ENCODE assay signal across 22 cellular contexts in the genomic region with DNA sequence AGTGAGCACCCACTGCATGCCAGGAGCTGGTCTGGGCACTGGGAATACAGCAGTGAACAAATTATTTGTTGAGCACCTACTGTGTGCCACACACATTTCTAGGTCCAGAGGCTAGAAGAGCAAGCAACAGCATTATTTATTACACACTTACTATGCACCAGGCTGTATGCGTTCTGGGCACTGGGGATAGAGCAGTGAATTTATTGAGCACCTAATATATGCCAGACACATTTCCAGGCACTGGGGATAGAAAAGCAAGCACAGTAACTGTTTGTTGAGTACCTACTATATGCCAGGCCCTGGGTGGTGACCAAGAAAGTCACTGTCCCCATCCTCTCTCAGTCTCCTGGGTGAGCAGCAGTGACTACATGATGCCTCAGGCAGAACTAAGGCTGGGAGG.
A peak's percentile ranks its signal among the peaks of the same experiment; 100 is the strongest.
DNase-seq lines count a peak whose midpoint lies in the region; ATAC-seq, FAIRE-seq and TF ChIP-seq lines count a peak whose summit lies in the region.
"Had no signal": no experiment of that assay in that cellular context is flagged by ENCODE, and none has a peak within 500 bp of the region (broad histone marks: within the 10 kb centered on the region; RNA-seq: fewer than 3 reads in every experiment).

No MANE protein-coding gene starts in this region.

- in situ Hi-C loops in Panc1 (cut with HindIII; ENCODE audit: low pct_unique_long_range_greater_than_20kb, low sequenced_read_pairs) = no loop called here

- no peak for TF ChIP-seq CTCF in Panc1 (IDR thresholded peaks at IDR 0.05)
- no peak for TF ChIP-seq CTCF in dorsolateral prefrontal cortex (IDR thresholded peaks at IDR 0.05 in 54 of 56, conservative IDR thresholded peaks at IDR 0.05 in 2 of 56; ENCODE audit: low read depth in 1 of 56, partially characterized antibody in 56 of 56)
- TF ChIP-seq CTCF in nephron (IDR thresholded peaks at IDR 0.05; ENCODE audit: unreplicated experiment in 3 of 3) = no peak
- no peak for TF ChIP-seq CTCF in D721Med (IDR thresholded peaks at IDR 0.05; ENCODE audit: insufficient read depth, missing control alignments)
- TF ChIP-seq CTCF in chondrocyte (IDR thresholded peaks at IDR 0.05) = no peak

- H3K27ac ChIP-seq in Panc1 (ENCODE audit: low read length) (peak overlapping the region; percentile 6; the same call in 1 of the 2 replicates), dorsolateral prefrontal cortex (peak overlapping the region; percentile 40 to 95 (median 88)), stomach smooth muscle (ENCODE audit: low read length) (peak overlapping the region; percentile 79)
- H3K27ac ChIP-seq: KMS-11 had no signal

- FAIRE-seq in D721Med (lab: Jason Lieb, UNC) = no peak
- FAIRE-seq: A204.1, GM12892, GM18507, H54, HepG2 had no signal

- DNase-seq in Panc1 (ENCODE audit: low read depth, low spot score) (no peak), dorsolateral prefrontal cortex (no peak), kidney glomerular epithelial cell (lab: John Stamatoyannopoulos, UW) (no peak), D721Med (ENCODE audit: insufficient read length, low spot score) (no peak), NCI-H187 (lab: John Stamatoyannopoulos, UW) (no peak), chondrocyte (ENCODE audit: low spot score) (no peak)
- DNase-seq: CD4-positive, alpha-beta T cell; DMS79; HFFc6; NCI-H187 treated with DMSO at 0.1 percent for 48 hours; NCI-H2227 treated with DMSO at 0.1 percent for 48 hours; NCI-H510A treated with DMSO at 0.1 percent for 48 hours; SIG-M5 had no signal

- H3K4me1 ChIP-seq in Panc1 (ENCODE audit: control insufficient read depth, insufficient read depth, low read length) (peaks cover 33% of the 10 kb centered on the region), stomach smooth muscle (ENCODE audit: control insufficient read depth, insufficient read depth, low read length) (peaks cover 37% of the 10 kb centered on the region)

- no peak overlapping the region for H3K9ac ChIP-seq in stomach smooth muscle (ENCODE audit: low read length in 2 of 2)
- H3K9ac ChIP-seq: KMS-11 had no signal

- H3K36me3 Mint-ChIP-seq in nephron (ENCODE audit: low read depth) (peaks cover 6% of the 10 kb centered on the region), chondrocyte (ENCODE audit: low read depth) (no peaks in the 10 kb centered on the region)

- H3K4me1 Mint-ChIP-seq in nephron (peaks cover 43% of the 10 kb centered on the region), chondrocyte (ENCODE audit: low read depth) (peaks cover 36% of the 10 kb centered on the region)

- no TSS peak for BruUV-seq in Panc1 (replicated peaks; lab: Mats Ljungman, UMichigan)

- H3K36me3 ChIP-seq in Panc1 (ENCODE audit: control insufficient read depth, insufficient read depth, low read length) (no peaks in the 10 kb centered on the region), stomach smooth muscle (ENCODE audit: control insufficient read depth in 2 of 2, insufficient read depth in 2 of 2, low read length in 2 of 2) (no peaks in the 10 kb centered on the region)
- H3K36me3 ChIP-seq: BE2C had no signal

- H3K9me3 Mint-ChIP-seq in nephron (peaks cover 2% of the 10 kb centered on the region), chondrocyte (ENCODE audit: low read depth) (peaks cover 4% of the 10 kb centered on the region)
- H3K9me3 Mint-ChIP-seq: CD4-positive, alpha-beta T cell had no signal

- CTCF ChIA-PET in Panc1 (lab: Charles Lee) = interaction anchor here (0.6 kb wide), 1 partner anchor 124 kb away, joined by 4 read pairs; no protein-coding TSS in a partner anchor

- POLR2A ChIA-PET in Panc1 (lab: Charles Lee) = no interaction called here

- H3K4me3 Mint-ChIP-seq in nephron (peak overlapping the region in 1 of 3 experiments; percentile 48), chondrocyte (ENCODE audit: unreplicated experiment) (no peak overlapping the region)
- H3K4me3 Mint-ChIP-seq: CD4-positive, alpha-beta T cell; HFFc6 had no signal

- intact Hi-C loops in Panc1 (cut with micrococcal nuclease; ENCODE audit: unreplicated experiment) = no loop called here
- intact Hi-C loops in dorsolateral prefrontal cortex (cut with DNase I) = no loop called here

- no peaks in the 10 kb centered on the region for H3K9me3 ChIP-seq in Panc1 (ENCODE audit: control insufficient read depth, insufficient read depth, low read depth, low read length)
- H3K9me3 ChIP-seq in stomach smooth muscle (ENCODE audit: control insufficient read depth in 2 of 2, low read length in 2 of 2) = peaks cover 0 to 3% of the 10 kb centered on the region in 2 donors
- H3K9me3 ChIP-seq: BE2C had no signal

- ATAC-seq in Panc1 = no peak
- ATAC-seq: HepG2 had no signal

- H3K27me3 ChIP-seq in Panc1 (ENCODE audit: control insufficient read depth, insufficient read depth, low read length) (no peaks in the 10 kb centered on the region), dorsolateral prefrontal cortex (no peaks in the 10 kb centered on the region), stomach smooth muscle (ENCODE audit: control insufficient read depth in 1 of 2, insufficient read depth in 2 of 2, low read length in 2 of 2) (no peaks in the 10 kb centered on the region)
- H3K27me3 ChIP-seq: BE2C had no signal

- H3K4me3 ChIP-seq in Panc1 (ENCODE audit: low read depth in 2 of 2, low read length in 2 of 2) = no peak overlapping the region
- H3K4me3 ChIP-seq in dorsolateral prefrontal cortex = no peak overlapping the region
- H3K4me3 ChIP-seq in stomach smooth muscle (ENCODE audit: low read length in 2 of 2) = no peak overlapping the region

- peak overlapping the region; percentile 28 to 86 (median 73) for H3K27ac Mint-ChIP-seq in nephron
- H3K27ac Mint-ChIP-seq in chondrocyte (ENCODE audit: unreplicated experiment) = no peak overlapping the region
- H3K27ac Mint-ChIP-seq: CD4-positive, alpha-beta T cell had no signal

- peaks cover 12% of the 10 kb centered on the region for H3K27me3 Mint-ChIP-seq in nephron (ENCODE audit: low read depth)
- H3K27me3 Mint-ChIP-seq in chondrocyte (ENCODE audit: low read depth) = no peaks in the 10 kb centered on the region
- H3K27me3 Mint-ChIP-seq: CD4-positive, alpha-beta T cell had no signal

Comparison
In these comparisons a context has a peak if more than half of its experiments do, and no peak if none do; other contexts are left out.
1. H3K27ac ChIP-seq: peak in every context shown above with its lines; median percentile 88 in dorsolateral prefrontal cortex; 79 in stomach smooth muscle; 6 in Panc1.